Comparison of ENCODE assay signal across 19 cellular contexts in the genomic region with DNA sequence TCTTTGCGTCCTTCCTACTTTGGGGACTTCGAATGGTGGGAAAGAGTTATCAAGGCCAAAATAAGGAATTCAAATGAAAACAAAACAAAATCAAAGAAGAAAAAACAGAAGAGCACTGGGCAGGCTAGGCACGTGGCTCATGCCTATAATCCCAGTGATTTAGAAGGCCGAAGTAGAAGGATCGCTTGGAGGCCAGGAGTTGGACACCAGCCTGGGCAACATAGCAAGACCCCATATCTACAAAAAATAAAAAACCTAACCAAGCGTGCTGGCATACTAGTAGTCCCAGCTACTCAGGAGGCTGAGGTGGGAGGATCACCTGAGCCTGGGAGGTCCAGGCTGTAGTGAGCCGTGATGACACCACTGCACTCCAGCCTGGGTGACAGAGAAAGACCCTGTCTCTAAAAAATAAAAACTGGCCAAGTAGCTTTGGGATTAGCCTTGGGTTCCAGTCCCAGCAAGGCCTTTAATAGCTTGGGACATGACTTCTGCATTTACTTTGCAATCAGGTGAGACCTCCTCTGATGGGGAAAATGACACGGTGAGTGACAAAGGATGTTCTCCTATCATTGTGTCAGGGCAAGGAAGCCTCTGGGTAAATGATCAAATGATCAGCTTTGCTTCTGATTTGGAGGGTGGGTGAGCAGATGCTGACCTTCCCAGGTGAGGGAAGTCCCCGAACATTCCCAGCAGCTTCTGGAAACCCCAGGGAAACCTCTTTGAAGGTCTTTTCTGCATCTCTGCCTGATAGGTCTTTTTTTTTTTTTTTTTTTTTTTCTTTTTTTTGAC. TPM values are rescaled to one million over a fixed set of nuclear protein-coding genes. Genes with fewer than 3 reads are reported as not detected.
DNase-seq lines count a peak whose midpoint lies in the region; ATAC-seq and TF ChIP-seq lines count a peak whose summit lies in the region.
"Had no signal": no experiment of that assay in that cellular context is flagged by ENCODE, and none has a peak within 500 bp of the region (broad histone marks: within the 10 kb centered on the region; RNA-seq: fewer than 3 reads in every experiment).

No MANE protein-coding gene starts in this region.

- WGBS in IMR-90 (ENCODE audit: extremely low coverage in 2 of 2, insufficient read length in 1 of 2), 2 experiments, result 60% methylated on average over 2 of the region's 9 CpGs; no CpG with 5 or more reads in 1 of the 2 experiments
- 88% methylated on average over 9 of the region's 9 CpGs for WGBS in SK-N-SH (ENCODE audit: low lambda C conversion rate)

- peak overlapping the region; percentile 83; the same call in 2 of the 3 replicates for H2BK15ac ChIP-seq in IMR-90 (ENCODE audit: low read depth, low read length)

- no peaks in the 10 kb centered on the region for H3K79me2 ChIP-seq in SK-N-SH (ENCODE audit: insufficient read depth)

- TF ChIP-seq CTCF in IMR-90 (conservative IDR thresholded peaks at IDR 0.05; ENCODE audit: low read depth, low read length) (no peak), osteocyte (IDR thresholded peaks at IDR 0.05) (no peak), SK-N-SH (IDR thresholded peaks at IDR 0.05) (no peak)

- TF ChIP-seq EP300 in SK-N-SH (IDR thresholded peaks at IDR 0.05; ENCODE audit: borderline replicate concordance in 1 of 2, low read depth in 1 of 2, low read length in 1 of 2), result no peak

- no peak overlapping the region for H3K23ac ChIP-seq in IMR-90 (ENCODE audit: low read depth, low read length)

- H3K27me3 ChIP-seq in IMR-90 (ENCODE audit: control insufficient read depth, insufficient read depth, low read length) (no peaks in the 10 kb centered on the region), SK-N-SH (ENCODE audit: insufficient read depth) (no peaks in the 10 kb centered on the region)
- H3K27me3 ChIP-seq: MG63, SJSA1 had no signal

- POLR2A ChIA-PET in IMR-90 (lab: Charles Lee; ENCODE audit: unreplicated experiment), result no interaction called here
- POLR2A ChIA-PET in SK-N-SH (lab: Yijun Ruan, JAX), result interaction anchor here (0.8 kb wide), 1 partner anchor 11 kb away, joined by 3 read pairs; the partner anchor contains the start of gene ICAM5

- dilution Hi-C loops in IMR-90 (cut with HindIII; ENCODE audit: low sequenced_read_pairs, unreplicated experiment), result no loop called here

- H3K4me2 ChIP-seq in IMR-90 (ENCODE audit: low read depth, low read length), result no peak overlapping the region
- no peak overlapping the region for H3K4me2 ChIP-seq in SK-N-SH

- DNase-seq in IMR-90, result no peak
- DNase-seq in activated T-helper 1 cell treated with anti-CD3 and anti-CD28 coated beads, Interleukin-12 subunit alpha, Interleukin-12 subunit beta, Interleukin-2, Interleukin-4 antibody, amounts not matched to agents 30 ng/mL and 10 ng/mL and 1 ng/mL, durations not matched to agents 14 hours and 24 hours and 36 hours (ENCODE audit: low spot score), result no peak
- DNase-seq in osteocyte (ENCODE audit: extremely low spot score, unreplicated experiment), result no peak
- no peak for DNase-seq in SK-N-SH
- DNase-seq in activated effector memory CD4-positive, alpha-beta T cell treated with anti-CD3 and anti-CD28 coated beads, Interleukin-2, amount 50 U/mL, for 16 hours, result no peak
- DNase-seq: activated CD4-positive, alpha-beta T cell treated with anti-CD3 and anti-CD28 coated beads for 4 hours; activated effector memory CD4-positive, alpha-beta T cell treated with Interleukin-2 at 50 U/mL for 16 hours; CD4-positive, alpha-beta memory T cell; effector memory CD4-positive, alpha-beta T cell; foreskin keratinocyte; H9; left ventricle myocardium superior; MG63; mucosa of descending colon; NCI-H1436 treated with DMSO at 0.1 percent for 48 hours; NCI-H510A treated with DMSO at 0.1 percent for 48 hours had no signal

- CTCF ChIA-PET in IMR-90 (lab: Yijun Ruan, JAX) (no interaction called here), SK-N-SH (lab: Yijun Ruan, JAX) (interaction anchor here (0.8 to 4.9 kb wide), 8 partner anchors 8 to 113 kb away, joined by 3 to 38 read pairs (median 5); partner anchors contain the start of genes ICAM1, ICAM5, RAVER1 and TYK2)

- no peak overlapping the region for H3K56ac ChIP-seq in IMR-90 (ENCODE audit: extremely low read depth, insufficient read depth, low read length)

- H3K9me3 Mint-ChIP-seq in activated T-helper 1 cell treated with anti-CD3 and anti-CD28 coated beads, Interleukin-12 subunit alpha, Interleukin-12 subunit beta, Interleukin-2, Interleukin-4 antibody, amounts not matched to agents 30 ng/mL and 10 ng/mL and 1 ng/mL, durations not matched to agents 14 hours and 24 hours and 36 hours, result no peaks in the 10 kb centered on the region
- no peaks in the 10 kb centered on the region for H3K9me3 Mint-ChIP-seq in osteocyte (ENCODE audit: unreplicated experiment)
- H3K9me3 Mint-ChIP-seq: CD4-positive, alpha-beta memory T cell; H9; T-helper 1 cell treated with Interleukin-12 subunit alpha and Interleukin-12 subunit beta and Interleukin-4 antibody, amounts not matched to agents 30 μg/mL and 1 μg/mL, for 36 hours had no signal

- peak overlapping the region; percentile 85; the same call in 1 of the 2 replicates for H2AK5ac ChIP-seq in IMR-90 (ENCODE audit: low read depth, low read length)

- peak overlapping the region; percentile 40 to 97; a peak in 2 of 4 replicates for H4K8ac ChIP-seq in IMR-90 (ENCODE audit: low read depth in 2 of 2, low read length in 2 of 2)

- 0 out of 2 replicates have a peak overlapping the region, but pooled peaks have one; percentile 59 for H4K5ac ChIP-seq in IMR-90 (ENCODE audit: low read depth, low read length)

- H4K20me1 ChIP-seq in IMR-90 (ENCODE audit: insufficient read depth, low read length) (no peaks in the 10 kb centered on the region), SK-N-SH (ENCODE audit: insufficient read depth) (no peaks in the 10 kb centered on the region)

- H3K27ac ChIP-seq in IMR-90 (ENCODE audit: insufficient read depth, low read length) (no peak overlapping the region), SK-N-SH (ENCODE audit: low read depth in 2 of 2, low read length in 1 of 2) (no peak overlapping the region)
- H3K27ac ChIP-seq: foreskin keratinocyte, SJSA1 had no signal

- BruUV-seq in IMR-90 (replicated peaks; lab: Mats Ljungman, UMichigan), result no TSS peak

- peak overlapping the region; percentile 20 for H2BK120ac ChIP-seq in IMR-90 (ENCODE audit: low read depth, low read length)

- peaks cover 5% of the 10 kb centered on the region for H3F3A ChIP-seq in SK-N-SH (replicated peaks; ENCODE audit: insufficient read depth)

- TF ChIP-seq RAD21 in IMR-90 (IDR thresholded peaks at IDR 0.05; ENCODE audit: low read length) (no peak), SK-N-SH (IDR thresholded peaks at IDR 0.05; ENCODE audit: low read length) (no peak)

- H3K4me3 Mint-ChIP-seq in activated T-helper 1 cell treated with anti-CD3 and anti-CD28 coated beads, Interleukin-12 subunit alpha, Interleukin-12 subunit beta, Interleukin-2, Interleukin-4 antibody, amounts not matched to agents 30 ng/mL and 10 ng/mL and 1 ng/mL, durations not matched to agents 14 hours and 24 hours and 36 hours, result peak overlapping the region; percentile 57
- H3K4me3 Mint-ChIP-seq in osteocyte (ENCODE audit: unreplicated experiment), result no peak overlapping the region
- H3K4me3 Mint-ChIP-seq: CD4-positive, alpha-beta memory T cell; H9 had no signal

- in situ Hi-C loops in IMR-90 (cut with MboI; ENCODE audit: low sequenced_read_pairs), result no loop called here

- intact Hi-C loops in IMR-90 (cut with micrococcal nuclease), result no loop called here
- intact Hi-C loops in activated T-helper 1 cell treated with anti-CD3 and anti-CD28 coated beads, Interleukin-12 subunit alpha, Interleukin-12 subunit beta, Interleukin-2, Interleukin-4 antibody, amounts not matched to agents 30 ng/mL and 10 ng/mL and 1 ng/mL, durations not matched to agents 14 hours and 24 hours and 36 hours (cut with micrococcal nuclease), result no loop called here

- peak overlapping the region; percentile 68 for H3K27ac Mint-ChIP-seq in activated T-helper 1 cell treated with anti-CD3 and anti-CD28 coated beads, Interleukin-12 subunit alpha, Interleukin-12 subunit beta, Interleukin-2, Interleukin-4 antibody, amounts not matched to agents 30 ng/mL and 10 ng/mL and 1 ng/mL, durations not matched to agents 14 hours and 24 hours and 36 hours
- H3K27ac Mint-ChIP-seq in osteocyte (ENCODE audit: unreplicated experiment), result peak overlapping the region; percentile 64
- H3K27ac Mint-ChIP-seq: H9; progenitor cell of endocrine pancreas; T-helper 1 cell treated with Interleukin-12 subunit alpha and Interleukin-12 subunit beta and Interleukin-4 antibody, amounts not matched to agents 30 μg/mL and 1 μg/mL, for 36 hours had no signal

- TF ChIP-seq POLR2A in IMR-90 (IDR thresholded peaks at IDR 0.05; ENCODE audit: low read depth, low read length), result no peak

- H3K27me3 Mint-ChIP-seq in activated T-helper 1 cell treated with anti-CD3 and anti-CD28 coated beads, Interleukin-12 subunit alpha, Interleukin-12 subunit beta, Interleukin-2, Interleukin-4 antibody, amounts not matched to agents 30 ng/mL and 10 ng/mL and 1 ng/mL, durations not matched to agents 14 hours and 24 hours and 36 hours (ENCODE audit: insufficient read depth), result no peaks in the 10 kb centered on the region
- H3K27me3 Mint-ChIP-seq in osteocyte (ENCODE audit: unreplicated experiment), result no peaks in the 10 kb centered on the region
- H3K27me3 Mint-ChIP-seq: CD4-positive, alpha-beta memory T cell had no signal

- peak overlapping the region; percentile 33; the same call in 1 of the 2 replicates for H2BK20ac ChIP-seq in IMR-90 (ENCODE audit: low read depth, low read length)

- H2AK9ac ChIP-seq in IMR-90 (replicated peaks; ENCODE audit: low read depth, low read length, poor library complexity), result peak overlapping the region; percentile 28

- peaks cover 5% of the 10 kb centered on the region for H3K4me1 ChIP-seq in IMR-90 (ENCODE audit: control insufficient read depth, insufficient read depth, low read length)
- no peaks in the 10 kb centered on the region for H3K4me1 ChIP-seq in SK-N-SH (ENCODE audit: control insufficient read depth in 1 of 2, insufficient read depth in 2 of 2, low read depth in 1 of 2, low read length in 1 of 2)
- H3K4me1 ChIP-seq: SJSA1 had no signal

- H3K36me3 ChIP-seq in IMR-90 (ENCODE audit: control insufficient read depth, insufficient read depth, low read length) (no peaks in the 10 kb centered on the region), SK-N-SH (replicated peaks in 1 of 2; ENCODE audit: control insufficient read depth in 1 of 2, insufficient read depth in 2 of 2, low read length in 1 of 2) (no peaks in the 10 kb centered on the region)
- H3K36me3 ChIP-seq: MG63 had no signal

- no peaks in the 10 kb centered on the region for H3K9me3 ChIP-seq in IMR-90 (ENCODE audit: control insufficient read depth, insufficient read depth, low read length)
- H3K9me3 ChIP-seq in SK-N-SH, result no peaks in the 10 kb centered on the region
- H3K9me3 ChIP-seq: MG63, mucosa of descending colon, SJSA1 had no signal

- H3K4ac ChIP-seq in IMR-90 (ENCODE audit: low read depth, low read length), result peak overlapping the region; percentile 64

- H3K4me1 Mint-ChIP-seq in activated T-helper 1 cell treated with anti-CD3 and anti-CD28 coated beads, Interleukin-12 subunit alpha, Interleukin-12 subunit beta, Interleukin-2, Interleukin-4 antibody, amounts not matched to agents 30 ng/mL and 10 ng/mL and 1 ng/mL, durations not matched to agents 14 hours and 24 hours and 36 hours (ENCODE audit: low read depth), result peaks cover 37% of the 10 kb centered on the region
- H3K4me1 Mint-ChIP-seq in osteocyte (ENCODE audit: unreplicated experiment), result peaks cover 16% of the 10 kb centered on the region

- peaks cover 5% of the 10 kb centered on the region; the same call in 1 of the 2 replicates for H3K9me1 ChIP-seq in IMR-90 (ENCODE audit: insufficient read depth, low read length)

- H2AFZ ChIP-seq in IMR-90 (replicated peaks; ENCODE audit: low read length, poor library complexity) (no peak overlapping the region), SK-N-SH (ENCODE audit: low read depth) (no peak overlapping the region)

- no peaks in the 10 kb centered on the region for H3K79me1 ChIP-seq in IMR-90 (ENCODE audit: low read depth in 1 of 2, low read length in 2 of 2)

- H4K91ac ChIP-seq in IMR-90 (ENCODE audit: insufficient read depth, low read depth, low read length), result peak overlapping the region; percentile 61

- H3K4me3 ChIP-seq in IMR-90 (ENCODE audit: insufficient read depth, low read depth, low read length), result no peak overlapping the region
- no peak overlapping the region for H3K4me3 ChIP-seq in SK-N-SH (ENCODE audit: low read depth in 2 of 2, low read length in 1 of 2)
- H3K4me3 ChIP-seq: MG63, mucosa of descending colon, SJSA1 had no signal

- H3K9ac ChIP-seq in IMR-90 (ENCODE audit: low read depth, low read length) (no peak overlapping the region), SK-N-SH (no peak overlapping the region)

- H3K18ac ChIP-seq in IMR-90 (ENCODE audit: low read depth, low read length), result no peak overlapping the region

- H3K36me3 Mint-ChIP-seq in activated T-helper 1 cell treated with anti-CD3 and anti-CD28 coated beads, Interleukin-12 subunit alpha, Interleukin-12 subunit beta, Interleukin-2, Interleukin-4 antibody, amounts not matched to agents 30 ng/mL and 10 ng/mL and 1 ng/mL, durations not matched to agents 14 hours and 24 hours and 36 hours (ENCODE audit: low read depth), result peaks cover 30% of the 10 kb centered on the region
- H3K36me3 Mint-ChIP-seq in osteocyte (ENCODE audit: unreplicated experiment), result peaks cover 18% of the 10 kb centered on the region

- H2BK5ac ChIP-seq in IMR-90 (ENCODE audit: low read depth, low read length, poor library complexity, severe bottlenecking), result no peak overlapping the region

- no peak for ATAC-seq in IMR-90 (ENCODE audit: low read depth)
- ATAC-seq: foreskin keratinocyte, left ventricle myocardium superior, mucosa of descending colon had no signal

- H3K9me2 ChIP-seq in SK-N-SH, result no peaks in the 10 kb centered on the region

- no peak overlapping the region for H3K14ac ChIP-seq in IMR-90 (replicated peaks; ENCODE audit: low read depth, low read length)

RNA-seq across cellular contexts. Expression of gene ICAM1, which starts 7.1 kb away (rescaled TPM):
- 6.9 and 10.6 TPM in 2 replicates for total RNA-seq in IMR-90 (2012; rRNA removed)
- polyA plus RNA-seq in IMR-90 (2012; rRNA removed), result 18.3 and 19.1 TPM in 2 replicates
- 11.0 and 21.7 TPM in 2 replicates for polyA plus RNA-seq in IMR-90 (2012; cell fraction: cytosol; rRNA removed)
- 16.7 and 18.8 TPM in 2 replicates for polyA plus RNA-seq in IMR-90 (2012; cell fraction: nucleus; rRNA removed; ENCODE audit: low replicate concordance)
- total RNA-seq in activated T-helper 1 cell treated with anti-CD3 and anti-CD28 coated beads, Interleukin-12 subunit alpha, Interleukin-12 subunit beta, Interleukin-2, Interleukin-4 antibody, amounts not matched to agents 30 ng/mL and 10 ng/mL and 1 ng/mL, durations not matched to agents 14 hours and 24 hours and 36 hours, result 90.8 and 92.2 TPM in 2 replicates
- total RNA-seq in osteocyte, result 31.8 and 35.5 TPM in 2 replicates
- 14.5 and 14.8 TPM in 2 replicates for polyA plus RNA-seq in SK-N-SH (2012; rRNA removed)
- polyA plus RNA-seq in SK-N-SH (2012; cell fraction: cytosol; rRNA removed), result 7.0 and 9.5 TPM in 2 replicates
- 27.0 and 35.4 TPM in 2 replicates for polyA plus RNA-seq in SK-N-SH (2012; cell fraction: nucleus; rRNA removed)

RNA-seq across cellular contexts. Expression of gene ICAM4, which starts 8.8 kb away (rescaled TPM):
- total RNA-seq in IMR-90 (2012; rRNA removed) (2.3 and 2.5 TPM in 2 replicates), osteocyte (not detected in 2 replicates)
- polyA plus RNA-seq in IMR-90 (2012; rRNA removed) (4.0 TPM in 2 replicates), SK-N-SH (2012; rRNA removed) (0.05 TPM in 2 replicates)
- 4.6 and 6.4 TPM in 2 replicates for polyA plus RNA-seq in IMR-90 (2012; cell fraction: cytosol; rRNA removed)
- 1.1 and 1.2 TPM in 2 replicates for polyA plus RNA-seq in IMR-90 (2012; cell fraction: nucleus; rRNA removed; ENCODE audit: low replicate concordance)
- 0.59 and 1.0 TPM in 2 replicates for total RNA-seq in activated T-helper 1 cell treated with anti-CD3 and anti-CD28 coated beads, Interleukin-12 subunit alpha, Interleukin-12 subunit beta, Interleukin-2, Interleukin-4 antibody, amounts not matched to agents 30 ng/mL and 10 ng/mL and 1 ng/mL, durations not matched to agents 14 hours and 24 hours and 36 hours
- polyA plus RNA-seq in SK-N-SH (2012; cell fraction: cytosol; rRNA removed), result 0.03 and 0.05 TPM in 2 replicates
- 0.11 and 0.20 TPM in 2 replicates for polyA plus RNA-seq in SK-N-SH (2012; cell fraction: nucleus; rRNA removed)
- total RNA-seq: progenitor cell of endocrine pancreas, SJSA1 had no signal

RNA-seq across cellular contexts. Expression of gene ICAM5, which starts 11.8 kb away (rescaled TPM):
- 2.5 and 3.0 TPM in 2 replicates for total RNA-seq in IMR-90 (2012; rRNA removed)
- polyA plus RNA-seq in IMR-90 (2012; rRNA removed), result 23.9 and 26.5 TPM in 2 replicates
- 13.1 and 22.4 TPM in 2 replicates for polyA plus RNA-seq in IMR-90 (2012; cell fraction: cytosol; rRNA removed)
- 107 and 283 TPM in 2 replicates for polyA plus RNA-seq in IMR-90 (2012; cell fraction: nucleus; rRNA removed; ENCODE audit: low replicate concordance)
- 1.9 TPM in 2 replicates for total RNA-seq in activated T-helper 1 cell treated with anti-CD3 and anti-CD28 coated beads, Interleukin-12 subunit alpha, Interleukin-12 subunit beta, Interleukin-2, Interleukin-4 antibody, amounts not matched to agents 30 ng/mL and 10 ng/mL and 1 ng/mL, durations not matched to agents 14 hours and 24 hours and 36 hours
- total RNA-seq in osteocyte, result 1.7 and 2.0 TPM in 2 replicates
- 4.9 and 5.2 TPM in 2 replicates for polyA plus RNA-seq in SK-N-SH (2012; rRNA removed)
- 0.95 and 2.6 TPM in 2 replicates for polyA plus RNA-seq in SK-N-SH (2012; cell fraction: cytosol; rRNA removed)
- 24.1 and 29.7 TPM in 2 replicates for polyA plus RNA-seq in SK-N-SH (2012; cell fraction: nucleus; rRNA removed)
- total RNA-seq: progenitor cell of endocrine pancreas had no signal

RNA-seq across cellular contexts. Expression of gene MRPL4, which starts 26.0 kb away (rescaled TPM):
- total RNA-seq in IMR-90 (2012; rRNA removed), result 32.8 and 36.4 TPM in 2 replicates
- polyA plus RNA-seq in IMR-90 (2012; rRNA removed), result 108 and 123 TPM in 2 replicates
- 136 and 153 TPM in 2 replicates for polyA plus RNA-seq in IMR-90 (2012; cell fraction: cytosol; rRNA removed)
- polyA plus RNA-seq in IMR-90 (2012; cell fraction: nucleus; rRNA removed; ENCODE audit: low replicate concordance), result 66.4 and 160 TPM in 2 replicates
- total RNA-seq in activated T-helper 1 cell treated with anti-CD3 and anti-CD28 coated beads, Interleukin-12 subunit alpha, Interleukin-12 subunit beta, Interleukin-2, Interleukin-4 antibody, amounts not matched to agents 30 ng/mL and 10 ng/mL and 1 ng/mL, durations not matched to agents 14 hours and 24 hours and 36 hours, result 163 and 168 TPM in 2 replicates
- 53.4 and 57.0 TPM in 2 replicates for total RNA-seq in osteocyte
- 76.0 and 110 TPM in 2 replicates for polyA plus RNA-seq in SK-N-SH (2012; rRNA removed)
- 47.1 and 75.1 TPM in 2 replicates for polyA plus RNA-seq in SK-N-SH (2012; cell fraction: cytosol; rRNA removed)
- 101 and 137 TPM in 2 replicates for polyA plus RNA-seq in SK-N-SH (2012; cell fraction: nucleus; rRNA removed)

RNA-seq across cellular contexts. Expression of gene ZGLP1, which starts 31.6 kb away (rescaled TPM):
- 0.54 TPM in 1 of 2 replicates, not detected in the other for total RNA-seq in IMR-90 (2012; rRNA removed)
- polyA plus RNA-seq in IMR-90 (2012; rRNA removed), result 3.1 and 4.1 TPM in 2 replicates
- 1.4 and 1.5 TPM in 2 replicates for polyA plus RNA-seq in IMR-90 (2012; cell fraction: cytosol; rRNA removed)
- polyA plus RNA-seq in IMR-90 (2012; cell fraction: nucleus; rRNA removed; ENCODE audit: low replicate concordance), result 15.5 and 25.2 TPM in 2 replicates
- total RNA-seq in activated T-helper 1 cell treated with anti-CD3 and anti-CD28 coated beads, Interleukin-12 subunit alpha, Interleukin-12 subunit beta, Interleukin-2, Interleukin-4 antibody, amounts not matched to agents 30 ng/mL and 10 ng/mL and 1 ng/mL, durations not matched to agents 14 hours and 24 hours and 36 hours, result 3.5 and 4.2 TPM in 2 replicates
- total RNA-seq in osteocyte, result 6.8 and 7.6 TPM in 2 replicates
- polyA plus RNA-seq in SK-N-SH (2012; rRNA removed), result 1.8 and 2.1 TPM in 2 replicates
- polyA plus RNA-seq in SK-N-SH (2012; cell fraction: cytosol; rRNA removed), result 0.59 and 0.92 TPM in 2 replicates
- polyA plus RNA-seq in SK-N-SH (2012; cell fraction: nucleus; rRNA removed), result 15.4 and 19.0 TPM in 2 replicates
